In the genomic region with DNA sequence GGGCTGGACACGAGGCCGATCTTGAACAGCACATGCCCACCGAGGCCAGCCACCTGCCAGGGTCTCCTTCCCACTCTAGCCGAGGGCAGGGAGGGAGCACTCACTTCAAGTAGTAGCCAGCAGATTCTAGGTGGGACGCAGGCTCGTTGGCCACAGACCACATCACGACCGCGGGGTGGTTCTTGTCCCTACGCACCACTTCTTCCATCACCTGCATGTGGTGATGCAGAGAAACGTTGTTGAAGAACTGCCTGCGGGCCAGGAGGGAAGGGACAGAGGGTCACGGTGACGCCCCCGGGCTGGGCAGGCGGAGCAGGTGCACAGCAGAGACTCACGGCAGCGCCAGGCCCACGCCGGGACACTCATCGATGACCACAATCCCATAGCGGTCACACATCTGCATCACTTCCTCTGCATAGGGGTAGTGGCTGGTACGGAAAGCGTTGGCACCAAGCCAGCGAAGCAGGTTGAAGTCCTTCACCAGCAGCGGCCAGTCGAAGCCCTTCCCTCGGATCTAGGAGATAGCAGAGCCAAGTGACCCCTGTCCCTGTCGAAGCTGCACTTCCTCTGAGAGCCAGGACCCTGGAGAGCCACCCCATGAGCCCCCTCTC, we compare ENCODE assay signal across 14 cellular contexts. TPM values are rescaled to one million over a fixed set of nuclear protein-coding genes. Genes with fewer than 3 reads are reported as not detected.
DNase-seq lines count a peak whose midpoint lies in the region; ATAC-seq, FAIRE-seq and TF ChIP-seq lines count a peak whose summit lies in the region.
"Had no signal": no experiment of that assay in that cellular context is flagged by ENCODE, and none has a peak within 500 bp of the region (broad histone marks: within the 10 kb centered on the region; RNA-seq: fewer than 3 reads in every experiment).

No MANE protein-coding gene starts in this region.

- no peaks in the 10 kb centered on the region for H3K9me3 ChIP-seq in right lobe of liver
- no peaks in the 10 kb centered on the region for H3K9me3 ChIP-seq in HepG2 (ENCODE audit: low read length)

- in situ Hi-C loops in HepG2 (cut with HindIII; ENCODE audit: extremely low pct_ligation_motif_present, low pct_unique_long_range_greater_than_20kb): no loop called here

- H3K4me1 ChIP-seq in right lobe of liver (no peaks in the 10 kb centered on the region), HepG2 (ENCODE audit: insufficient read depth, low read length) (no peaks in the 10 kb centered on the region)

- H3K79me2 ChIP-seq in HepG2 (ENCODE audit: insufficient read depth, low read length): no peaks in the 10 kb centered on the region

- intact Hi-C loops in right lobe of liver (cut with DNase I) (no loop called here), HepG2 (cut with micrococcal nuclease; ENCODE audit: unreplicated experiment) (no loop called here), posterior vena cava (cut with DNase I) (no loop called here)

- H3K9ac ChIP-seq in HepG2 (ENCODE audit: insufficient read depth, low read depth, low read length): no peak overlapping the region
- H3K9ac ChIP-seq: GM23248 had no signal

- no peak overlapping the region for H3K27ac ChIP-seq in right lobe of liver
- no peak overlapping the region for H3K27ac ChIP-seq in HepG2 (ENCODE audit: extremely low read length, insufficient read depth, low read length)
- H3K27ac ChIP-seq: GM23248 had no signal

- BruUV-seq in HepG2 (replicated peaks; lab: Mats Ljungman, UMichigan): no TSS peak

- peaks cover 5 to 55% (median 26%) of the 10 kb centered on the region in 4 donors for H3K36me3 ChIP-seq in right lobe of liver
- peaks cover 16 to 41% of the 10 kb centered on the region in 2 experiments; a peak in 4 of 5 replicates for H3K36me3 ChIP-seq in HepG2 (replicated peaks in 1 of 2; ENCODE audit: control insufficient read depth in 1 of 2, insufficient read depth in 2 of 2, low read length in 2 of 2)

- TF ChIP-seq POLR2A in right lobe of liver (IDR thresholded peaks at IDR 0.05) (no peak), HepG2 (IDR thresholded peaks at IDR 0.05; ENCODE audit: insufficient read depth in 1 of 2, low read depth in 2 of 2, low read length in 2 of 2) (no peak)

- no peak for FAIRE-seq in HepG2 (lab: Jason Lieb, UNC)
- FAIRE-seq: GM12892 had no signal

- no peak overlapping the region for H3K4me3 ChIP-seq in right lobe of liver
- no peak overlapping the region for H3K4me3 ChIP-seq in HepG2 (replicated peaks in 1 of 3; ENCODE audit: insufficient read depth in 1 of 3, low read depth in 2 of 3, low read length in 3 of 3)
- H3K4me3 ChIP-seq: GM23248 had no signal

- no peak for TF ChIP-seq EP300 in HepG2 (IDR thresholded peaks at IDR 0.05; ENCODE audit: low read depth in 2 of 2, low read length in 2 of 2)
- no peak for TF ChIP-seq EP300 in HepG2 (CRISPR knock-in tag; IDR thresholded peaks at IDR 0.05; ENCODE audit: borderline replicate concordance)

- H3K4me2 ChIP-seq in HepG2 (ENCODE audit: low read depth, low read length): no peak overlapping the region

- ATAC-seq in right lobe of liver (peak in 3 of 4 donors; percentile 13 to 37 (median 34)), HepG2 (no peak), esophagus mucosa (peak; percentile 21)

- POLR2A ChIA-PET in HepG2 (lab: Yijun Ruan, JAX): no interaction called here

- TF ChIP-seq RAD21 in HepG2 (CRISPR knock-in tag; IDR thresholded peaks at IDR 0.05): no peak

- no peaks in the 10 kb centered on the region for H4K20me1 ChIP-seq in HepG2 (ENCODE audit: insufficient read depth, low read length)

- H2AFZ ChIP-seq in HepG2 (ENCODE audit: low read length): no peak overlapping the region
- H2AFZ ChIP-seq: GM23248 had no signal

- WGBS in right lobe of liver (ENCODE audit: insufficient coverage, low coverage, low lambda C conversion rate, missing lambda C conversion rate): 100% methylated on average over 4 of the region's 29 CpGs
- 97% methylated on average over 12 of the region's 29 CpGs for WGBS in HepG2 (ENCODE audit: low lambda C conversion rate)

- TF ChIP-seq CTCF in right lobe of liver (IDR thresholded peaks at IDR 0.05) (no peak), HepG2 (CRISPR knock-in tag; IDR thresholded peaks at IDR 0.05) (no peak), GM10266 (IDR thresholded peaks at IDR 0.05; ENCODE audit: control insufficient read depth, insufficient read depth, low read depth, missing control alignments) (no peak)

- CTCF ChIA-PET in HepG2 (lab: Yijun Ruan, JAX; ENCODE audit: low intra/inter-chr PET ratio, low total read pairs): no interaction called here

- no peaks in the 10 kb centered on the region for H3K27me3 ChIP-seq in right lobe of liver
- H3K27me3 ChIP-seq in HepG2 (ENCODE audit: control insufficient read depth in 1 of 2, insufficient read depth in 2 of 2, low read length in 2 of 2): no peaks in the 10 kb centered on the region

- peak in 1 of 3 donors; percentile 50 for DNase-seq in right lobe of liver
- no peak for DNase-seq in HepG2 (ENCODE audit: low spot score)
- peak; percentile 72 for DNase-seq in posterior vena cava (ENCODE audit: low spot score)
- no peak for DNase-seq in NCI-H1436 treated with DMSO at 0.1 percent for 48 hours (lab: John Stamatoyannopoulos, UW)
- DNase-seq in hypothalamus (lab: John Stamatoyannopoulos, UW): no peak
- no peak for DNase-seq in GM10266 (ENCODE audit: extremely low spot score)
- DNase-seq: AML-193; CD4-positive, alpha-beta memory T cell; DMS79; GM23248; NCI-H226; NCI-H526 treated with DMSO at 0.1 percent for 48 hours had no signal

TF ChIP-seq in HepG2, 621 proteins besides CTCF, POLR2A, EP300 and RAD21 (continues in another document):
- TF ChIP-seq, protein P1, sequence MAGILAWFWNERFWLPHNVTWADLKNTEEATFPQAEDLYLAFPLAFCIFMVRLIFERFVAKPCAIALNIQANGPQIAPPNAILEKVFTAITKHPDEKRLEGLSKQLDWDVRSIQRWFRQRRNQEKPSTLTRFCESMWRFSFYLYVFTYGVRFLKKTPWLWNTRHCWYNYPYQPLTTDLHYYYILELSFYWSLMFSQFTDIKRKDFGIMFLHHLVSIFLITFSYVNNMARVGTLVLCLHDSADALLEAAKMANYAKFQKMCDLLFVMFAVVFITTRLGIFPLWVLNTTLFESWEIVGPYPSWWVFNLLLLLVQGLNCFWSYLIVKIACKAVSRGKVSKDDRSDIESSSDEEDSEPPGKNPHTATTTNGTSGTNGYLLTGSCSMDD (CRISPR knock-in tag; IDR thresholded peaks at IDR 0.05): no peak
- TF ChIP-seq RFX3 (CRISPR knock-in tag; IDR thresholded peaks at IDR 0.05) (no peak), ZNF547 (CRISPR knock-in tag; IDR thresholded peaks at IDR 0.05) (no peak), ZSCAN21 (CRISPR knock-in tag; IDR thresholded peaks at IDR 0.05; ENCODE audit: borderline replicate concordance) (no peak), RNF2 (conservative IDR thresholded peaks at IDR 0.05; ENCODE audit: low read depth) (no peak), CHD2 (IDR thresholded peaks at IDR 0.05; ENCODE audit: low read depth, low read length) (no peak), DNMT3B (CRISPR knock-in tag; conservative IDR thresholded peaks at IDR 0.05) (no peak), ZNF17 (CRISPR knock-in tag; IDR thresholded peaks at IDR 0.05) (no peak), BCL6 (CRISPR knock-in tag; IDR thresholded peaks at IDR 0.05) (no peak), HOXA9 (CRISPR knock-in tag; IDR thresholded peaks at IDR 0.05; ENCODE audit: borderline replicate concordance) (no peak)
- TF ChIP-seq, protein P2, sequence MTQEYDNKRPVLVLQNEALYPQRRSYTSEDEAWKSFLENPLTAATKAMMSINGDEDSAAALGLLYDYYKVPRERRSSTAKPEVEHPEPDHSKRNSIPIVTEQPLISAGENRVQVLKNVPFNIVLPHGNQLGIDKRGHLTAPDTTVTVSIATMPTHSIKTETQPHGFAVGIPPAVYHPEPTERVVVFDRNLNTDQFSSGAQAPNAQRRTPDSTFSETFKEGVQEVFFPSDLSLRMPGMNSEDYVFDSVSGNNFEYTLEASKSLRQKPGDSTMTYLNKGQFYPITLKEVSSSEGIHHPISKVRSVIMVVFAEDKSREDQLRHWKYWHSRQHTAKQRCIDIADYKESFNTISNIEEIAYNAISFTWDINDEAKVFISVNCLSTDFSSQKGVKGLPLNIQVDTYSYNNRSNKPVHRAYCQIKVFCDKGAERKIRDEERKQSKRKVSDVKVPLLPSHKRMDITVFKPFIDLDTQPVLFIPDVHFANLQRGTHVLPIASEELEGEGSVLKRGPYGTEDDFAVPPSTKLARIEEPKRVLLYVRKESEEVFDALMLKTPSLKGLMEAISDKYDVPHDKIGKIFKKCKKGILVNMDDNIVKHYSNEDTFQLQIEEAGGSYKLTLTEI (CRISPR knock-in tag; conservative IDR thresholded peaks at IDR 0.05): no peak

RNA-seq across cellular contexts. Expression of a gene that starts 7.7 kb away (rescaled TPM):
- total RNA-seq in right lobe of liver: 10 to 100 TPM; 49.1 to 87.2 (median 67.7) TPM
- total RNA-seq in HepG2 (2016; rRNA removed; fragmentation: Illumina TruSeq; extraction: Trizol): 8.8 and 18.8 TPM in 2 replicates
- total RNA-seq in HepG2 (2016; cell fraction: cytosol; rRNA removed; fragmentation: Illumina TruSeq; extraction: Trizol; ENCODE audit: low read depth): 11.7 and 12.8 TPM in 2 replicates
- total RNA-seq in HepG2 (2016; cell fraction: insoluble cytoplasmic fraction; rRNA removed; fragmentation: Illumina TruSeq; extraction: Trizol): 7.4 and 20.2 TPM in 2 replicates
- total RNA-seq in HepG2 (2016; cell fraction: membrane; rRNA removed; fragmentation: Illumina TruSeq; extraction: Trizol): 9.2 and 10.8 TPM in 2 replicates
- 26.0 and 31.3 TPM in 2 replicates for total RNA-seq in HepG2 (2016; cell fraction: nucleus; rRNA removed; fragmentation: Illumina TruSeq; extraction: Trizol)
- polyA plus RNA-seq in HepG2 (2011; rRNA removed): 57.6 and 60.0 TPM in 2 replicates
- 46.9 and 57.2 TPM in 2 replicates for polyA plus RNA-seq in HepG2 (2011; cell fraction: cytosol; rRNA removed)
- polyA plus RNA-seq in HepG2 (2011; cell fraction: nucleus; rRNA removed): 214 and 218 TPM in 2 replicates
- 46.7 and 48.2 TPM in 2 replicates for polyA plus RNA-seq in HepG2 (2012)
- 9.4 and 10.5 TPM in 2 replicates for polyA plus RNA-seq in HepG2 (2016; cell fraction: cytosol; fragmentation: Illumina TruSeq; extraction: Trizol; ENCODE audit: low read depth)
- polyA plus RNA-seq in HepG2 (2016; cell fraction: insoluble cytoplasmic fraction; fragmentation: Illumina TruSeq; extraction: Trizol; ENCODE audit: low read depth): 14.4 and 16.6 TPM in 2 replicates
- 10.4 and 12.2 TPM in 2 replicates for polyA plus RNA-seq in HepG2 (2016; cell fraction: membrane; fragmentation: Illumina TruSeq; extraction: Trizol; ENCODE audit: low read depth)
- polyA plus RNA-seq in HepG2 (2016; cell fraction: nucleus; fragmentation: Illumina TruSeq; extraction: Trizol; ENCODE audit: insufficient read depth, low read depth): 88.4 and 99.7 TPM in 2 replicates
- 85.0 and 99.2 TPM in 2 replicates for polyA minus RNA-seq in HepG2 (2011; rRNA and poly(A)+ RNA removed; ENCODE audit: low replicate concordance)
- 18.2 and 24.4 TPM in 2 replicates for polyA minus RNA-seq in HepG2 (2011; cell fraction: cytosol; rRNA and poly(A)+ RNA removed)
- 23.9 and 27.4 TPM in 2 replicates for polyA minus RNA-seq in HepG2 (2011; cell fraction: nucleus; rRNA and poly(A)+ RNA removed)
- total RNA-seq in esophagus mucosa: 27.8 TPM
- 10 to 100 TPM; 22.5 to 38.4 TPM for total RNA-seq in posterior vena cava
